Comparison of ENCODE assay signal across 7 cellular contexts in the genomic region with DNA sequence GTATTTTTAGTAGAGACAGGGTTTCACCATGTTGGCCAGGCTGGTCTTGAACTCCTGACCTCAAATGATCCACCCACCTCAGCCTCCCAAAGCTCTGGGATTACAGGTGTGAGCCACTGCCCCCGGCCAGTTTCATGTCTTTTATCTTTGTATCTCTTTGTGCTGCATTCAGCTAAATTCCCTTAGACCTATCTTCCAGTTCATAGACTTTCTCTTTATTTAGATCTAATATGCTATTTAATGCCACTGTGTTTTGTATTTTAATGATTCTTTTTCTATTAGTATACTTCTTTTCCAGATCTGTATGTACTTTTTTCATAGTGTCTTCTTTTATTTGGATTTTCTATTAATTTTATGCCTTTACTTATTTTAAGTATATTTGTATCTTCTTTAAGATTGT.
"Had no signal": no experiment of that assay in that cellular context is flagged by ENCODE, and none has a peak within 500 bp of the region (broad histone marks: within the 10 kb centered on the region; RNA-seq: fewer than 3 reads in every experiment).

No MANE protein-coding gene starts in this region.

- DNase-seq: IMR-90, KBM-7, KG1 had no signal

- H3K4me3 ChIP-seq: K562 had no signal

- H3K27ac ChIP-seq: HL-60 had no signal

- ATAC-seq: HepG2, K562 had no signal

- FAIRE-seq: HepG2, HTR-8/SVneo, K562 had no signal
